In genomic region chr2:63993130-63993584, GRCh38 we compare ENCODE assay signal across 8 cellular contexts. TPM values are rescaled to one million over a fixed set of nuclear protein-coding genes. Genes with fewer than 3 reads are reported as not detected.
DNase-seq lines count a peak whose midpoint lies in the region; FAIRE-seq and TF ChIP-seq lines count a peak whose summit lies in the region.
"Not testable (repeated sequence)": the region's sequence is repeated elsewhere in the genome, so short reads cannot be mapped to it uniquely, and the experiment has no call there.

No MANE protein-coding gene starts in this region.

- H3K79me1 ChIP-seq in H1 (ENCODE audit: low read depth, low read length); neuronal stem cell (ENCODE audit: low read depth, low read length): not testable (repeated sequence)

- H2BK5ac ChIP-seq in H1 (ENCODE audit: low read depth, low read length); neuronal stem cell (ENCODE audit: low read length): not testable (repeated sequence)

- H4K5ac ChIP-seq in H1 (ENCODE audit: insufficient read length, low read depth, low read length): not testable (repeated sequence)

- H3K14ac ChIP-seq in H1 (ENCODE audit: insufficient read length); neuronal stem cell (ENCODE audit: low read length): not testable (repeated sequence)

- not testable (repeated sequence) for TF ChIP-seq EP300 in H1 (IDR thresholded peaks at IDR 0.05; ENCODE audit: borderline replicate concordance in 1 of 2, low read depth in 2 of 2, low read length in 2 of 2)

- peaks cover 62% of the 10 kb centered on the region for H3K9me3 Mint-ChIP-seq in Caco-2 (ENCODE audit: unreplicated experiment)

- H3K36me3 Mint-ChIP-seq in Caco-2 (ENCODE audit: insufficient read depth, unreplicated experiment): peaks cover 62% of the 10 kb centered on the region

- H3K79me2 ChIP-seq in H1 (ENCODE audit: control insufficient read depth in 1 of 2, insufficient read depth in 2 of 2, low read length in 2 of 2): not testable (repeated sequence)
- peaks cover 40% of the 10 kb centered on the region for H3K79me2 ChIP-seq in smooth muscle cell (ENCODE audit: low read depth)

- H2BK12ac ChIP-seq in H1 (ENCODE audit: low read depth, low read length); neuronal stem cell (ENCODE audit: low read length): not testable (repeated sequence)

- not testable (repeated sequence) for BruUV-seq in Caco-2 (replicated peaks; lab: Mats Ljungman, UMichigan)

- H3K23me2 ChIP-seq in H1 (ENCODE audit: low read depth, low read length): not testable (repeated sequence)

- H3K56ac ChIP-seq in H1 (replicated peaks; ENCODE audit: insufficient read length, low read depth, low read length): not testable (repeated sequence)

- not testable (repeated sequence) for H2BK120ac ChIP-seq in H1 (replicated peaks; ENCODE audit: low read depth, low read length); neuronal stem cell (ENCODE audit: low read depth, low read length)

- H3K9ac ChIP-seq in NT2/D1 (ENCODE audit: insufficient read length, low read depth); H1 (replicated peaks in 1 of 4; ENCODE audit: extremely low read depth in 1 of 4, low read depth in 3 of 4, low read length in 3 of 4); liver (ENCODE audit: low read depth in 1 of 2, low read length in 2 of 2); neuronal stem cell (ENCODE audit: low read depth, low read length, poor library complexity); smooth muscle cell (ENCODE audit: low read depth): not testable (repeated sequence)

- CTCF ChIA-PET in Caco-2 (lab: Charles Lee); H1 (lab: Charles Lee; ENCODE audit: partially characterized antibody): not testable (repeated sequence)

- not testable (repeated sequence) for H3K4ac ChIP-seq in H1 (replicated peaks; ENCODE audit: insufficient read length, low read depth, low read length); neuronal stem cell (ENCODE audit: low read length)

- H4K91ac ChIP-seq in H1 (replicated peaks; ENCODE audit: insufficient read length, low read length); neuronal stem cell (ENCODE audit: low read depth, low read length, poor library complexity): not testable (repeated sequence)

- H3K4me3 ChIP-seq in Caco-2 (ENCODE audit: low read depth, low read length); NT2/D1 (ENCODE audit: insufficient read length, low read depth); H1 (ENCODE audit: extremely low read depth in 1 of 4, insufficient read depth in 2 of 4, low read depth in 3 of 4, low read length in 4 of 4); liver (ENCODE audit: low read depth in 1 of 3, low read length in 3 of 3); neuronal stem cell (ENCODE audit: low read length in 2 of 2); smooth muscle cell: not testable (repeated sequence)

- FAIRE-seq in H1 (lab: Jason Lieb, UNC): not testable (repeated sequence)

- H3K27ac ChIP-seq in VCaP (peak overlapping the region; percentile 69; the same call in 1 of the 2 replicates), neuronal stem cell (replicated peaks; ENCODE audit: low read length) (peak overlapping the region; percentile 56), smooth muscle cell (ENCODE audit: low read depth) (peak overlapping the region; percentile 50)
- H3K27ac ChIP-seq in H1 (ENCODE audit: low read depth, low read length); liver (ENCODE audit: low read depth in 1 of 2, low read length in 2 of 2): not testable (repeated sequence)

- peak overlapping the region; percentile 91 for H3K27ac Mint-ChIP-seq in Caco-2 (ENCODE audit: unreplicated experiment)

- H3F3A ChIP-seq in smooth muscle cell (ENCODE audit: low read depth): not testable (repeated sequence)

- not testable (repeated sequence) for TF ChIP-seq POLR2A in H1 (IDR thresholded peaks at IDR 0.05; ENCODE audit: control extremely low read depth in 1 of 2, low read depth in 2 of 2, low read length in 2 of 2)

- not testable (repeated sequence) for H2AK5ac ChIP-seq in H1 (ENCODE audit: low read depth, low read length); neuronal stem cell (ENCODE audit: low read depth, low read length)

- H3K4me2 ChIP-seq in H1 (ENCODE audit: insufficient read depth in 1 of 2, low read depth in 2 of 2, low read length in 2 of 2); neuronal stem cell (ENCODE audit: insufficient read depth, low read length, poor library complexity, severe bottlenecking): not testable (repeated sequence)
- H3K4me2 ChIP-seq in smooth muscle cell: peak overlapping the region; percentile 48

- not testable (repeated sequence) for H3K27me3 Mint-ChIP-seq in Caco-2 (ENCODE audit: insufficient read depth, unreplicated experiment)

- 82% methylated on average over 9 of the region's 9 CpGs; no CpG with 5 or more reads in 1 of the 2 experiments for WGBS in H1 (ENCODE audit: extremely low coverage in 1 of 2, insufficient coverage in 1 of 2, insufficient read length in 1 of 2, insufficient replicate concordance in 2 of 2, low coverage in 1 of 2, low lambda C conversion rate in 2 of 2, missing lambda C conversion rate in 1 of 2), 2 experiments
- WGBS in liver: 78% methylated on average over 9 of the region's 9 CpGs
- no CpG with 5 or more reads among the region's 9 CpGs for WGBS in neuronal stem cell (ENCODE audit: extremely low coverage in 2 of 2, insufficient read length in 2 of 2, insufficient replicate concordance in 1 of 2), 2 donors
- 50% methylated on average over 9 of the region's 9 CpGs for WGBS in smooth muscle cell (ENCODE audit: low lambda C conversion rate)

- not testable (repeated sequence) for H2AFZ ChIP-seq in H1 (ENCODE audit: low read length); neuronal stem cell (ENCODE audit: low read length); smooth muscle cell (ENCODE audit: low read depth)

- not testable (repeated sequence) for TF ChIP-seq CTCF in Caco-2 (IDR thresholded peaks at IDR 0.05; ENCODE audit: insufficient read depth in 1 of 2, low read depth in 1 of 2, low read length in 1 of 2, severe bottlenecking in 1 of 2, unreplicated experiment in 1 of 2); VCaP (conservative IDR thresholded peaks at IDR 0.05); H1 (IDR thresholded peaks at IDR 0.05; ENCODE audit: control extremely low read depth in 1 of 3, insufficient read depth in 1 of 3, low read depth in 1 of 3, low read length in 3 of 3); liver (IDR thresholded peaks at IDR 0.05; ENCODE audit: low read depth, low read length, missing input control); smooth muscle cell (IDR thresholded peaks at IDR 0.05; ENCODE audit: borderline replicate concordance, insufficient read depth, poor library complexity, severe bottlenecking)

- POLR2A ChIA-PET in Caco-2 (lab: Charles Lee); H1 (lab: Charles Lee; ENCODE audit: partially characterized antibody): not testable (repeated sequence)

- H4K20me1 ChIP-seq in H1 (replicated peaks in 1 of 2; ENCODE audit: control insufficient read depth in 1 of 2, insufficient read depth in 2 of 2, low read length in 2 of 2): not testable (repeated sequence)
- peaks cover 24% of the 10 kb centered on the region for H4K20me1 ChIP-seq in smooth muscle cell (ENCODE audit: low read depth)

- not testable (repeated sequence) for H3K23ac ChIP-seq in H1 (ENCODE audit: insufficient read length); neuronal stem cell (ENCODE audit: low read depth, low read length, poor library complexity)

- DNase-seq in Caco-2 (peak; percentile 69), NT2/D1 (ENCODE audit: low read depth, low spot score) (peak; percentile 35), H1 (ENCODE audit: low read depth in 1 of 2, low spot score in 2 of 2) (peak in 1 of 2 experiments; percentile 9), islet precursor cell (peak; percentile 74), neuronal stem cell (ENCODE audit: low spot score) (peak; percentile 29)
- not testable (repeated sequence) for DNase-seq in smooth muscle cell (lab: John Stamatoyannopoulos, UW; ENCODE audit: unreplicated experiment)

- H2BK20ac ChIP-seq in H1 (ENCODE audit: low read length): not testable (repeated sequence)

- peaks cover 35% of the 10 kb centered on the region for H3K9me3 ChIP-seq in Caco-2
- H3K9me3 ChIP-seq in NT2/D1 (ENCODE audit: insufficient read depth, low read length): peaks cover 27% of the 10 kb centered on the region
- peaks cover 6 to 16% of the 10 kb centered on the region in 2 experiments; a peak in 3 of 4 replicates for H3K9me3 ChIP-seq in H1 (ENCODE audit: insufficient read depth in 2 of 2, low read depth in 1 of 2, low read length in 1 of 2)
- not testable (repeated sequence) for H3K9me3 ChIP-seq in liver (ENCODE audit: control insufficient read depth in 4 of 4, low read length in 3 of 4); smooth muscle cell (replicated peaks; ENCODE audit: low read depth)
- peaks cover 3 to 35% of the 10 kb centered on the region in 2 donors for H3K9me3 ChIP-seq in neuronal stem cell (replicated peaks in 1 of 2; ENCODE audit: control insufficient read depth in 2 of 2, insufficient read depth in 1 of 2, low read depth in 1 of 2, low read length in 2 of 2)

- intact Hi-C loops in Caco-2 (cut with micrococcal nuclease; ENCODE audit: unreplicated experiment): loop anchor here (2.0 kb wide), 1 partner anchor 26 kb away; the partner anchor contains the start of gene VPS54

- not testable (repeated sequence) for TF ChIP-seq RAD21 in H1 (IDR thresholded peaks at IDR 0.05 in 1 of 2, conservative IDR thresholded peaks at IDR 0.05 in 1 of 2; ENCODE audit: low read depth in 2 of 2, low read length in 2 of 2); liver (IDR thresholded peaks at IDR 0.05)

- H3K4me3 Mint-ChIP-seq in Caco-2 (ENCODE audit: unreplicated experiment): peak overlapping the region; percentile 45

- not testable (repeated sequence) for H4K8ac ChIP-seq in H1 (ENCODE audit: extremely low read depth, insufficient read depth, low read length); neuronal stem cell (ENCODE audit: low read depth, low read length)

- not testable (repeated sequence) for H3K27me3 ChIP-seq in Caco-2 (replicated peaks; ENCODE audit: control insufficient read depth, insufficient read depth, low read length); NT2/D1 (ENCODE audit: insufficient read depth, insufficient read length); H1 (replicated peaks in 1 of 4; ENCODE audit: control insufficient read depth in 3 of 4, extremely low read depth in 1 of 4, insufficient read depth in 3 of 4, low read length in 3 of 4); liver (ENCODE audit: control insufficient read depth in 4 of 4, insufficient read depth in 4 of 4, low read length in 3 of 4); neuronal stem cell (ENCODE audit: control insufficient read depth in 3 of 3, insufficient read depth in 3 of 3, low read depth in 1 of 3, low read length in 3 of 3); smooth muscle cell (ENCODE audit: low read depth)

- not testable (repeated sequence) for H3K18ac ChIP-seq in H1 (ENCODE audit: extremely low read depth, low read length); neuronal stem cell (ENCODE audit: low read length)

- H2BK15ac ChIP-seq in H1 (ENCODE audit: low read length); neuronal stem cell (ENCODE audit: low read length): not testable (repeated sequence)

- not testable (repeated sequence) for H3K36me3 ChIP-seq in Caco-2 (ENCODE audit: control insufficient read depth, insufficient read depth, low read length); NT2/D1 (ENCODE audit: insufficient read depth, insufficient read length, low read length); H1 (ENCODE audit: control insufficient read depth in 2 of 4, insufficient read depth in 4 of 4, low read length in 3 of 4); liver (ENCODE audit: control insufficient read depth in 4 of 4, insufficient read depth in 3 of 4, low read depth in 1 of 4, low read length in 3 of 4); neuronal stem cell (replicated peaks in 1 of 2; ENCODE audit: control insufficient read depth in 2 of 2, insufficient read depth in 2 of 2, low read length in 2 of 2); smooth muscle cell (ENCODE audit: low read depth)

- H3K4me1 Mint-ChIP-seq in Caco-2 (ENCODE audit: low read depth, unreplicated experiment): peaks cover 61% of the 10 kb centered on the region

- H3K4me1 ChIP-seq in Caco-2: peaks cover 29% of the 10 kb centered on the region
- H3K4me1 ChIP-seq in NT2/D1 (ENCODE audit: insufficient read depth, insufficient read length); H1 (replicated peaks in 1 of 4; ENCODE audit: control insufficient read depth in 3 of 4, insufficient read depth in 4 of 4, low read length in 3 of 4); neuronal stem cell (ENCODE audit: control insufficient read depth in 2 of 2, insufficient read depth in 1 of 2, low read depth in 1 of 2, low read length in 2 of 2): not testable (repeated sequence)
- H3K4me1 ChIP-seq in liver (ENCODE audit: control insufficient read depth in 4 of 4, insufficient read depth in 4 of 4, low read length in 3 of 4): peaks cover 0 to 11% (median 6%) of the 10 kb centered on the region in 4 donors
- H3K4me1 ChIP-seq in smooth muscle cell (ENCODE audit: low read depth): peaks cover 15% of the 10 kb centered on the region

RNA-seq across cellular contexts. Expression of gene VPS54, which starts 26.1 kb away (rescaled TPM):
- total RNA-seq in Caco-2 (2022): 27.9 and 28.5 TPM in 2 replicates
- 13.2 and 14.3 TPM in 2 replicates for total RNA-seq in H1 (2021; fragmentation: NEBNext Ultra II Directional; extraction: Animal tissue kit (Norgen Biotek cat#: 25700))
- 2.4 and 3.6 TPM in 2 replicates for polyA plus RNA-seq in H1 (2011; rRNA removed)
- polyA plus RNA-seq in H1 (2011; cell fraction: cytosol; rRNA removed): 5.4 TPM
- 3.4 TPM for polyA plus RNA-seq in H1 (2011; cell fraction: nucleus; rRNA removed)
- polyA plus RNA-seq in H1 (2012, experiment 1 of 2): 6.2 to 10.7 TPM (median 8.0 TPM) in 4 replicates
- polyA plus RNA-seq in H1 (2012, experiment 2 of 2): 0.46 TPM
- 5.9 TPM for polyA plus RNA-seq in H1 (2013, experiment 1 of 2)
- polyA plus RNA-seq in H1 (2013, experiment 2 of 2): 6.5 TPM
- 9.5 and 14.8 TPM in 2 replicates for polyA minus RNA-seq in H1 (2011; rRNA and poly(A)+ RNA removed)
- polyA minus RNA-seq in H1 (2011; cell fraction: cytosol; rRNA and poly(A)+ RNA removed): 5.2 TPM
- 16.7 TPM for polyA minus RNA-seq in H1 (2011; cell fraction: nucleus; rRNA and poly(A)+ RNA removed)
- total RNA-seq in liver: 10 to 100 TPM; 19.8 to 25.1 TPM
- polyA plus RNA-seq in liver: 1 to 10 TPM; 4.5 to 6.8 TPM
- 19.8 TPM for polyA plus RNA-seq in neuronal stem cell (2013, experiment 1 of 2)
- polyA plus RNA-seq in neuronal stem cell (2013, experiment 2 of 2): 20.0 TPM
- 36.9 and 40.8 TPM in 2 replicates for total RNA-seq in smooth muscle cell
- 12.8 and 13.2 TPM in 2 replicates for polyA plus RNA-seq in smooth muscle cell
